In the genomic region with DNA sequence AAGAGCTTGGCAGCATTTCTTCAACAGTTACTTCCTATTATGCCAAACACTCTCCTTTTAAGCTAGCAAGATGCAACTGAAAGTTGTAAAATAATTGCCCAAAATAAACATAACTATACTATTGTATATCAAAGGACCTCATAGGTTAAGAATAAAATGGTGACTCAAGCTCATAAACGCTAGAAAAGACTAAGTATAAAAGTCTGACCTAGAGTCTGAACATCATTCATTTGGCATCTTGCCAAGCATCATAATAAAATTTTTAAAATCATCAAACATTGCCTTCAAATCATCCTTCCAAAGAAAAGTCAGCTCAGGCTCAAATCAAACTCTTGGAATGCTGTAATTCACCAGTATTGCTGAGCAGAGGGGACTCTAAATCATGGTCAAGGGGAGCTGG, we compare ENCODE assay signal across 16 cellular contexts.
DNase-seq lines count a peak whose midpoint lies in the region; ATAC-seq and TF ChIP-seq lines count a peak whose summit lies in the region.
"Had no signal": no experiment of that assay in that cellular context is flagged by ENCODE, and none has a peak within 500 bp of the region (broad histone marks: within the 10 kb centered on the region; RNA-seq: fewer than 3 reads in every experiment).

No MANE protein-coding gene starts in this region.

- H3K4me3 Mint-ChIP-seq in natural killer cell treated with Interleukin-12 subunit alpha and Interleukin-12 subunit beta and Interleukin-15 and Interleukin-18, amount 100 ng/mL, for 72 hours: no peak overlapping the region
- H3K4me3 Mint-ChIP-seq: CD4-positive, alpha-beta T cell; HFFc6 had no signal

- ATAC-seq in heart left ventricle: no peak
- no peak for ATAC-seq in PC-3
- ATAC-seq in natural killer cell treated with Interleukin-12 subunit alpha and Interleukin-12 subunit beta and Interleukin-15 and Interleukin-18, amount 100 ng/mL, for 72 hours: no peak

- CTCF ChIA-PET in PC-3 (lab: Charles Lee): no interaction called here

- H3K9me3 ChIP-seq in left ventricle myocardium inferior (replicated peaks) (peaks cover 9% of the 10 kb centered on the region), heart left ventricle (peaks cover 0 to 6% (median 0%) of the 10 kb centered on the region in 12 donors), PC-3 (ENCODE audit: low read length) (no peaks in the 10 kb centered on the region), esophagus muscularis mucosa (no peaks in the 10 kb centered on the region)

- H3F3A ChIP-seq in PC-3 (ENCODE audit: low read length, unreplicated experiment): no peaks in the 10 kb centered on the region

- H3K27me3 Mint-ChIP-seq in natural killer cell treated with Interleukin-12 subunit alpha and Interleukin-12 subunit beta and Interleukin-15 and Interleukin-18, amount 100 ng/mL, for 72 hours: no peaks in the 10 kb centered on the region

- H3K9me2 ChIP-seq in PC-3 (replicated peaks; ENCODE audit: low read length): no peaks in the 10 kb centered on the region

- no peak overlapping the region for H3K27ac Mint-ChIP-seq in natural killer cell treated with Interleukin-12 subunit alpha and Interleukin-12 subunit beta and Interleukin-15 and Interleukin-18, amount 100 ng/mL, for 72 hours
- H3K27ac Mint-ChIP-seq: CD4-positive, alpha-beta T cell; HFFc6 had no signal

- H2AFZ ChIP-seq in PC-3 (ENCODE audit: low read length): no peak overlapping the region

- no peaks in the 10 kb centered on the region for H4K20me1 ChIP-seq in PC-3 (ENCODE audit: low read length)
- H4K20me1 ChIP-seq: BLaER1 treated with 17β-estradiol and CSF1 and Interleukin-3, amounts not matched to agents 10 nM and 100 nM had no signal

- no peak for TF ChIP-seq EP300 in esophagus muscularis mucosa (IDR thresholded peaks at IDR 0.05)

- DNase-seq in left ventricle myocardium inferior: no peak
- DNase-seq in heart left ventricle: no peak
- peak; percentile 8 for DNase-seq in PC-3
- DNase-seq in left kidney (ENCODE audit: low read depth, low spot score): peak; percentile 10
- DNase-seq in natural killer cell treated with Interleukin-12 subunit alpha and Interleukin-12 subunit beta and Interleukin-15 and Interleukin-18, amount 100 ng/mL, for 72 hours (ENCODE audit: low spot score): no peak
- DNase-seq in NCI-H1417 (lab: John Stamatoyannopoulos, UW): no peak
- no peak for DNase-seq in esophagus muscularis mucosa (ENCODE audit: extremely low spot score)
- DNase-seq: AML-193; CD4-positive, alpha-beta T cell; DMS79; GDM1; HCEC 1CT; HFFc6; KBM-7 had no signal

- no peaks in the 10 kb centered on the region for H3K27me3 ChIP-seq in left ventricle myocardium inferior (ENCODE audit: low read depth)
- H3K27me3 ChIP-seq in heart left ventricle: no peaks in the 10 kb centered on the region
- no peaks in the 10 kb centered on the region; the same call in 1 of the 2 replicates for H3K27me3 ChIP-seq in PC-3 (ENCODE audit: low read length)
- no peaks in the 10 kb centered on the region for H3K27me3 ChIP-seq in esophagus muscularis mucosa
- H3K27me3 ChIP-seq: BLaER1 treated with 17β-estradiol and CSF1 and Interleukin-3, amounts not matched to agents 10 nM and 100 nM had no signal

- H3K4me1 ChIP-seq in left ventricle myocardium inferior (peaks cover 29% of the 10 kb centered on the region), heart left ventricle (peaks cover 0 to 27% (median 16%) of the 10 kb centered on the region in 12 donors), PC-3 (ENCODE audit: insufficient read depth, low read length) (no peaks in the 10 kb centered on the region), esophagus muscularis mucosa (peaks cover 8 to 18% (median 13%) of the 10 kb centered on the region in 4 donors)
- H3K4me1 ChIP-seq: BLaER1 treated with 17β-estradiol and CSF1 and Interleukin-3, amounts not matched to agents 10 nM and 100 nM had no signal

- no peaks in the 10 kb centered on the region for H3K4me1 Mint-ChIP-seq in natural killer cell treated with Interleukin-12 subunit alpha and Interleukin-12 subunit beta and Interleukin-15 and Interleukin-18, amount 100 ng/mL, for 72 hours (ENCODE audit: low read depth in 2 of 2)

- intact Hi-C loops in left ventricle myocardium inferior (cut with micrococcal nuclease): no loop called here
- intact Hi-C loops in heart left ventricle (cut with DNase I): loop anchor here in 1 of 10 donors (10.0 kb wide), 1 partner anchor 74 kb away; no protein-coding TSS in a partner anchor
- intact Hi-C loops in PC-3 (cut with micrococcal nuclease): no loop called here
- intact Hi-C loops in esophagus muscularis mucosa (cut with DNase I): no loop called here

- no peaks in the 10 kb centered on the region for H3K36me3 ChIP-seq in left ventricle myocardium inferior
- no peaks in the 10 kb centered on the region for H3K36me3 ChIP-seq in heart left ventricle
- no peaks in the 10 kb centered on the region for H3K36me3 ChIP-seq in PC-3 (ENCODE audit: low read depth, low read length)
- H3K36me3 ChIP-seq in esophagus muscularis mucosa: no peaks in the 10 kb centered on the region
- H3K36me3 ChIP-seq: BLaER1 treated with 17β-estradiol and CSF1 and Interleukin-3, amounts not matched to agents 10 nM and 100 nM had no signal

- no peak overlapping the region for H3K9ac ChIP-seq in PC-3 (ENCODE audit: low read length)
- H3K9ac ChIP-seq: BLaER1 treated with 17β-estradiol and CSF1 and Interleukin-3, amounts not matched to agents 10 nM and 100 nM had no signal

- TF ChIP-seq CTCF in left ventricle myocardium inferior (IDR thresholded peaks at IDR 0.05; ENCODE audit: borderline replicate concordance) (no peak), heart left ventricle (IDR thresholded peaks at IDR 0.05) (no peak), PC-3 (conservative IDR thresholded peaks at IDR 0.05; ENCODE audit: low read depth, low read length) (no peak), esophagus muscularis mucosa (IDR thresholded peaks at IDR 0.05) (no peak)

- no peak overlapping the region for H3K4me3 ChIP-seq in left ventricle myocardium inferior
- no peak overlapping the region for H3K4me3 ChIP-seq in heart left ventricle
- no peak overlapping the region for H3K4me3 ChIP-seq in PC-3 (ENCODE audit: low read length)
- no peak overlapping the region for H3K4me3 ChIP-seq in esophagus muscularis mucosa
- H3K4me3 ChIP-seq: BLaER1 treated with 17β-estradiol and CSF1 and Interleukin-3, amounts not matched to agents 10 nM and 100 nM had no signal

- no peak overlapping the region for H3K4me2 ChIP-seq in PC-3 (ENCODE audit: low read length)

- peak overlapping the region; percentile 93 for H3K27ac ChIP-seq in left ventricle myocardium inferior (replicated peaks)
- peak overlapping the region in 2 of 12 donors; percentile 76 to 84 for H3K27ac ChIP-seq in heart left ventricle
- H3K27ac ChIP-seq in PC-3 (ENCODE audit: low read length): no peak overlapping the region
- H3K27ac ChIP-seq in esophagus muscularis mucosa (replicated peaks in 1 of 4): no peak overlapping the region
- H3K27ac ChIP-seq: 22Rv1; BLaER1 treated with 17β-estradiol and CSF1 and Interleukin-3, amounts not matched to agents 10 nM and 100 nM had no signal

- H3K79me2 ChIP-seq in PC-3 (ENCODE audit: low read length): no peaks in the 10 kb centered on the region

- POLR2A ChIA-PET in PC-3 (lab: Charles Lee; ENCODE audit: unreplicated experiment): no interaction called here

- no peak for TF ChIP-seq POLR2A in heart left ventricle (IDR thresholded peaks at IDR 0.05)
- no peak for TF ChIP-seq POLR2A in esophagus muscularis mucosa (IDR thresholded peaks at IDR 0.05; ENCODE audit: low read depth)

- 28 to 50% (median 40%) methylated on average over 1 of the region's 1 CpG for WGBS in heart left ventricle, 4 donors
- WGBS in esophagus muscularis mucosa: 25% methylated on average over 1 of the region's 1 CpG

- H3K9me3 Mint-ChIP-seq in natural killer cell treated with Interleukin-12 subunit alpha and Interleukin-12 subunit beta and Interleukin-15 and Interleukin-18, amount 100 ng/mL, for 72 hours: peaks cover 7% of the 10 kb centered on the region
- H3K9me3 Mint-ChIP-seq: CD4-positive, alpha-beta T cell; HFFc6 had no signal

- H3K36me3 Mint-ChIP-seq in natural killer cell treated with Interleukin-12 subunit alpha and Interleukin-12 subunit beta and Interleukin-15 and Interleukin-18, amount 100 ng/mL, for 72 hours: no peaks in the 10 kb centered on the region

- BruUV-seq in PC-3 (replicated peaks; lab: Mats Ljungman, UMichigan): no TSS peak

Comparison
In these comparisons a context has a peak if more than half of its experiments do, and no peak if none do; other contexts are left out.
1. DNase-seq: peak in PC-3 (single experiment) and left kidney (single experiment); none in left ventricle myocardium inferior (single experiment), heart left ventricle (0 of 5), natural killer cell treated with Interleukin-12 subunit alpha and Interleukin-12 subunit beta and Interleukin-15 and Interleukin-18, amount 100 ng/mL, for 72 hours (single experiment), NCI-H1417 (0 of 3) and esophagus muscularis mucosa (single experiment).